In the genomic region with DNA sequence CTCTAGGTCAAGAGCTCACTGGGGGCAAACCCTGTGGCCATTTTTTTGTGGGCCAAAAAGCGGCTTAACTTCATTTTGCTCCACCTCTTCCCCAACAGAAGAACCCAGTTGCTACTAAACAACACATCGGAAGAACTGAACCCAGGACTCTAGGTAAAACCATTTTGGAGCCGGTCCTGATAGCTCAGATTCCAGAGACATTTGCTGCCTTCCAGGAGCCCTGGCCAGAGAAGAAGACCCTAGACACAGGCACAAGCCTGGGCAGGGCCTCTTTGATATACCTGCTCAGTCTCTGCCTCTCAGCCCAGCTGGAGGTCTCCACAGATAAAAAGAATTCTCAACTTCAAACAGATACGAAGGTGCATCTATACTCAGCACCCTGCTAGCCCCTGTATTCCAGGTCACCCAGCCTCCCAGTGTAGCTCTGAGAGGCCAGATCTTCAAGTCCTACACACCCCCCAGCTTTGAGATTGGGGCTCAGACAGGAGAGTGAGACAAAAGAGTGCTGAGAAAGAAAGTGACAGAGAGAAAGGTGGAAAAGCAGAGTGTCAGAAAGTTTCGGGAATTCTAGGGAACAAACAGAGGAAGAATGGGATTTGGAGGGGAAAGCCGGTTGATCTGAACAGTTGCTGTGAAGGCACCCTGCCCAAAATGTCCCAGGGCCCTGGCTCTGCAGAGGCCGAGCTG, we compare ENCODE assay signal across 21 cellular contexts. TPM values are rescaled to one million over a fixed set of nuclear protein-coding genes. Genes with fewer than 3 reads are reported as not detected.
DNase-seq lines count a peak whose midpoint lies in the region; ATAC-seq and TF ChIP-seq lines count a peak whose summit lies in the region.
"Had no signal": no experiment of that assay in that cellular context is flagged by ENCODE, and none has a peak within 500 bp of the region (broad histone marks: within the 10 kb centered on the region; RNA-seq: fewer than 3 reads in every experiment).

No MANE protein-coding gene starts in this region.

- no peak overlapping the region for H2BK15ac ChIP-seq in mesendoderm (replicated peaks; ENCODE audit: low read depth)

- peaks cover 24% of the 10 kb centered on the region for H3K4me1 Mint-ChIP-seq in activated T-cell treated with anti-CD3 and anti-CD28 coated beads, Interleukin-2, amount 50 U/mL, for 72 hours (ENCODE audit: low read depth)
- peaks cover 16% of the 10 kb centered on the region for H3K4me1 Mint-ChIP-seq in WTC11
- peaks cover 14% of the 10 kb centered on the region for H3K4me1 Mint-ChIP-seq in stimulated activated effector memory CD8-positive, alpha-beta T cell treated with anti-CD3 and anti-CD28 coated beads, Interleukin-12 subunit alpha, Interleukin-12 subunit beta, amount 100 ng/mL, for 72 hours

- DNase-seq in activated T-cell treated with anti-CD3 and anti-CD28 coated beads, Interleukin-2, amount 50 U/mL, for 72 hours, result no peak
- no peak for DNase-seq in activated T-cell treated with anti-CD3 and anti-CD28 coated beads, Interleukin-2, amount 50 U/mL, for 1 hour
- DNase-seq in WTC11 (ENCODE audit: low spot score), result no peak
- peak; percentile 13 for DNase-seq in mesendoderm
- DNase-seq in stimulated activated effector memory CD8-positive, alpha-beta T cell treated with anti-CD3 and anti-CD28 coated beads, Interleukin-12 subunit alpha, Interleukin-12 subunit beta, amount 100 ng/mL, for 72 hours (ENCODE audit: low spot score in 2 of 2), result no peak
- DNase-seq in NCI-H1105 treated with DMSO at 0.1 percent for 48 hours (lab: John Stamatoyannopoulos, UW), result no peak
- no peak for DNase-seq in pons (ENCODE audit: low spot score)
- DNase-seq: activated CD8-positive, alpha-beta memory T cell treated with anti-CD3 and anti-CD28 coated beads for 24 hours; foreskin fibroblast; mammary epithelial cell; NCI-H2081; NCI-H526 treated with DMSO at 0.1 percent for 48 hours; ovary; PC-3; spleen; stimulated activated naive CD4-positive, alpha-beta T cell treated with Interleukin-2 at 50 U/mL for 16 hours; uterus had no signal

- no peak overlapping the region for H3K4me3 ChIP-seq in mesendoderm (ENCODE audit: low read length)
- H3K4me3 ChIP-seq: ovary, uterus had no signal

- H4K5ac ChIP-seq in mesendoderm (ENCODE audit: low read length), result no peak overlapping the region

- no peak overlapping the region for H3K23ac ChIP-seq in mesendoderm (ENCODE audit: low read length)

- H3K27me3 Mint-ChIP-seq in activated T-cell treated with anti-CD3 and anti-CD28 coated beads, Interleukin-2, amount 50 U/mL, for 72 hours (ENCODE audit: low read depth), result peaks cover 98% of the 10 kb centered on the region
- peaks cover 100% of the 10 kb centered on the region; the same call in 1 of the 2 replicates for H3K27me3 Mint-ChIP-seq in WTC11 (ENCODE audit: low read depth)

- no peaks in the 10 kb centered on the region for H3K79me1 ChIP-seq in mesendoderm (ENCODE audit: low read length)

- H3K27ac ChIP-seq in mesendoderm (ENCODE audit: low read depth, low read length), result no peak overlapping the region
- H3K27ac ChIP-seq: ovary, spleen, uterus had no signal

- H3K4ac ChIP-seq in mesendoderm (ENCODE audit: low read depth, low read length), result no peak overlapping the region

- no peaks in the 10 kb centered on the region for H3K79me2 ChIP-seq in mesendoderm (ENCODE audit: control insufficient read depth, insufficient read depth, low read length)

- H3K27ac Mint-ChIP-seq in activated T-cell treated with anti-CD3 and anti-CD28 coated beads, Interleukin-2, amount 50 U/mL, for 72 hours, result no peak overlapping the region
- no peak overlapping the region for H3K27ac Mint-ChIP-seq in WTC11
- H3K27ac Mint-ChIP-seq in stimulated activated effector memory CD8-positive, alpha-beta T cell treated with anti-CD3 and anti-CD28 coated beads, Interleukin-12 subunit alpha, Interleukin-12 subunit beta, amount 100 ng/mL, for 72 hours, result no peak overlapping the region

- no peaks in the 10 kb centered on the region for H3K36me3 Mint-ChIP-seq in activated T-cell treated with anti-CD3 and anti-CD28 coated beads, Interleukin-2, amount 50 U/mL, for 72 hours (ENCODE audit: insufficient read depth in 2 of 2)
- H3K36me3 Mint-ChIP-seq in WTC11, result no peaks in the 10 kb centered on the region; the same call in 1 of the 2 replicates
- H3K36me3 Mint-ChIP-seq in stimulated activated effector memory CD8-positive, alpha-beta T cell treated with anti-CD3 and anti-CD28 coated beads, Interleukin-12 subunit alpha, Interleukin-12 subunit beta, amount 100 ng/mL, for 72 hours, result peaks cover 5% of the 10 kb centered on the region

- H3K36me3 ChIP-seq in mesendoderm (ENCODE audit: control insufficient read depth, insufficient read depth, low read length), result no peaks in the 10 kb centered on the region
- H3K36me3 ChIP-seq: ovary, spleen, uterus had no signal

- H2BK120ac ChIP-seq in mesendoderm (ENCODE audit: low read depth, low read length), result no peak overlapping the region

- H3K18ac ChIP-seq in mesendoderm (ENCODE audit: low read length), result no peak overlapping the region

- H3K27me3 ChIP-seq in mesendoderm (ENCODE audit: insufficient read depth, low read length, poor library complexity), result peaks cover 88% of the 10 kb centered on the region
- H3K27me3 ChIP-seq: ovary had no signal

- H3K4me3 Mint-ChIP-seq in activated T-cell treated with anti-CD3 and anti-CD28 coated beads, Interleukin-2, amount 50 U/mL, for 72 hours, result peak overlapping the region; percentile 29 to 46
- peak overlapping the region; percentile 22; the same call in 1 of the 2 replicates for H3K4me3 Mint-ChIP-seq in WTC11
- peak overlapping the region; percentile 1 for H3K4me3 Mint-ChIP-seq in stimulated activated effector memory CD8-positive, alpha-beta T cell treated with anti-CD3 and anti-CD28 coated beads, Interleukin-12 subunit alpha, Interleukin-12 subunit beta, amount 100 ng/mL, for 72 hours

- no peak for ATAC-seq in activated T-cell treated with anti-CD3 and anti-CD28 coated beads, Interleukin-2, amount 50 U/mL, for 72 hours (replicated peaks in 1 of 2)
- ATAC-seq in WTC11, result no peak
- ATAC-seq in stimulated activated effector memory CD8-positive, alpha-beta T cell treated with anti-CD3 and anti-CD28 coated beads, Interleukin-12 subunit alpha, Interleukin-12 subunit beta, amount 100 ng/mL, for 72 hours, result no peak
- no peak for ATAC-seq in GM18505 (IDR thresholded peaks at IDR 0.05; ENCODE audit: unreplicated experiment)
- ATAC-seq: PC-3 had no signal

- POLR2A ChIA-PET in WTC11 (lab: Charles Lee), result no interaction called here

- no CpG with 5 or more reads among the region's 7 CpGs for WGBS in mesendoderm (ENCODE audit: extremely low coverage, insufficient coverage, low lambda C conversion rate)

- TF ChIP-seq CTCF in WTC11 (IDR thresholded peaks at IDR 0.05), result no peak

- H2BK5ac ChIP-seq in mesendoderm (ENCODE audit: low read length), result no peak overlapping the region

- no peak overlapping the region for H3K4me2 ChIP-seq in mesendoderm (ENCODE audit: low read length)

- CTCF ChIA-PET in WTC11 (lab: Charles Lee), result interaction anchor here (0.9 to 2.2 kb wide), 6 partner anchors 10 to 252 kb away, joined by 3 to 9 read pairs (median 4); no protein-coding TSS in a partner anchor

- no peak overlapping the region for H3K9ac ChIP-seq in mesendoderm (ENCODE audit: low read length)

- H4K8ac ChIP-seq in mesendoderm (ENCODE audit: low read depth, low read length), result no peak overlapping the region

- H2AK5ac ChIP-seq in mesendoderm (ENCODE audit: low read length), result no peak overlapping the region

- TF ChIP-seq POLR2A in GM18505 (IDR thresholded peaks at IDR 0.05; ENCODE audit: borderline replicate concordance, extremely low read depth, insufficient read depth, insufficient read length), result no peak

- no peaks in the 10 kb centered on the region for H3K9me3 Mint-ChIP-seq in activated T-cell treated with anti-CD3 and anti-CD28 coated beads, Interleukin-2, amount 50 U/mL, for 72 hours
- H3K9me3 Mint-ChIP-seq in WTC11, result no peaks in the 10 kb centered on the region
- no peaks in the 10 kb centered on the region for H3K9me3 Mint-ChIP-seq in stimulated activated effector memory CD8-positive, alpha-beta T cell treated with anti-CD3 and anti-CD28 coated beads, Interleukin-12 subunit alpha, Interleukin-12 subunit beta, amount 100 ng/mL, for 72 hours

- H3K56ac ChIP-seq in mesendoderm (ENCODE audit: low read length), result no peak overlapping the region

- H3K4me1 ChIP-seq in mesendoderm (ENCODE audit: control insufficient read depth, low read depth, low read length), result no peaks in the 10 kb centered on the region
- H3K4me1 ChIP-seq: uterus had no signal

RNA-seq across cellular contexts. Expression of a gene that starts 6.6 kb away (rescaled TPM):
- 10 to 100 TPM; 15.0 to 23.0 TPM for total RNA-seq in activated T-cell treated with anti-CD3 and anti-CD28 coated beads, Interleukin-2, amount 50 U/mL, for 72 hours
- total RNA-seq in WTC11 (2021), result 0.09 to 0.24 TPM (median 0.09 TPM) in 3 replicates
- polyA plus RNA-seq in mesendoderm (2013, experiment 1 of 2), result 0.17 TPM
- polyA plus RNA-seq in mesendoderm (2013, experiment 2 of 2), result 0.10 TPM
- polyA plus RNA-seq: mammary epithelial cell had no signal

RNA-seq across cellular contexts. Expression of a gene that starts 17.6 kb away (rescaled TPM):
- not detected for total RNA-seq in activated T-cell treated with anti-CD3 and anti-CD28 coated beads, Interleukin-2, amount 50 U/mL, for 72 hours
- not detected in 3 replicates for total RNA-seq in WTC11 (2021)
- not detected for polyA plus RNA-seq in mesendoderm (2013, experiment 1 of 2)
- not detected for polyA plus RNA-seq in mesendoderm (2013, experiment 2 of 2)
- total RNA-seq: cerebellum, mammary epithelial cell, PC-3, spleen had no signal
- polyA plus RNA-seq: mammary epithelial cell had no signal

RNA-seq across cellular contexts. Expression of a gene that starts 21.9 kb away (rescaled TPM):
- 1 to 10 TPM; 1.3 to 1.6 TPM for total RNA-seq in activated T-cell treated with anti-CD3 and anti-CD28 coated beads, Interleukin-2, amount 50 U/mL, for 72 hours
- total RNA-seq in WTC11 (2021), result 0.14 TPM in 1 of 3 replicates, not detected in the others
- polyA plus RNA-seq in mesendoderm (2013, experiment 1 of 2), result not detected
- polyA plus RNA-seq in mesendoderm (2013, experiment 2 of 2), result 0.04 TPM
- total RNA-seq: cerebellum, mammary epithelial cell, PC-3 had no signal

RNA-seq across cellular contexts. Expression of a gene that starts 27.9 kb away (rescaled TPM):
- total RNA-seq in activated T-cell treated with anti-CD3 and anti-CD28 coated beads, Interleukin-2, amount 50 U/mL, for 72 hours, result under 1 TPM; 0.24 to 0.51 TPM
- total RNA-seq in WTC11 (2021), result 0.11 TPM in 1 of 3 replicates, not detected in the others
- not detected for polyA plus RNA-seq in mesendoderm (2013, experiment 1 of 2)
- not detected for polyA plus RNA-seq in mesendoderm (2013, experiment 2 of 2)
- total RNA-seq: cerebellum had no signal

RNA-seq across cellular contexts. Expression of a gene that starts 39.1 kb away (rescaled TPM):
- total RNA-seq in activated T-cell treated with anti-CD3 and anti-CD28 coated beads, Interleukin-2, amount 50 U/mL, for 72 hours, result not detected
- total RNA-seq in WTC11 (2021), result not detected in 3 replicates
- polyA plus RNA-seq in mesendoderm (2013, experiment 1 of 2), result not detected
- not detected for polyA plus RNA-seq in mesendoderm (2013, experiment 2 of 2)
- total RNA-seq: cerebellum, G401, mammary epithelial cell, SK-MEL-5 had no signal
- polyA plus RNA-seq: mammary epithelial cell had no signal

Comparison
In these comparisons a context has a peak if more than half of its experiments do, and no peak if none do; other contexts are left out.
1. RNA of a gene that starts 6.6 kb away (total RNA-seq): 15.0 to 23.0 TPM in activated T-cell treated with anti-CD3 and anti-CD28 coated beads, Interleukin-2, amount 50 U/mL, for 72 hours; 0.09 to 0.24 TPM in WTC11; every median in the first group is over 10 times any median in the second.
2. Peak in every context shown above with its lines, with median percentiles within 50 percentile points of each other: H3K4me3 Mint-ChIP-seq.